In the genomic region with DNA sequence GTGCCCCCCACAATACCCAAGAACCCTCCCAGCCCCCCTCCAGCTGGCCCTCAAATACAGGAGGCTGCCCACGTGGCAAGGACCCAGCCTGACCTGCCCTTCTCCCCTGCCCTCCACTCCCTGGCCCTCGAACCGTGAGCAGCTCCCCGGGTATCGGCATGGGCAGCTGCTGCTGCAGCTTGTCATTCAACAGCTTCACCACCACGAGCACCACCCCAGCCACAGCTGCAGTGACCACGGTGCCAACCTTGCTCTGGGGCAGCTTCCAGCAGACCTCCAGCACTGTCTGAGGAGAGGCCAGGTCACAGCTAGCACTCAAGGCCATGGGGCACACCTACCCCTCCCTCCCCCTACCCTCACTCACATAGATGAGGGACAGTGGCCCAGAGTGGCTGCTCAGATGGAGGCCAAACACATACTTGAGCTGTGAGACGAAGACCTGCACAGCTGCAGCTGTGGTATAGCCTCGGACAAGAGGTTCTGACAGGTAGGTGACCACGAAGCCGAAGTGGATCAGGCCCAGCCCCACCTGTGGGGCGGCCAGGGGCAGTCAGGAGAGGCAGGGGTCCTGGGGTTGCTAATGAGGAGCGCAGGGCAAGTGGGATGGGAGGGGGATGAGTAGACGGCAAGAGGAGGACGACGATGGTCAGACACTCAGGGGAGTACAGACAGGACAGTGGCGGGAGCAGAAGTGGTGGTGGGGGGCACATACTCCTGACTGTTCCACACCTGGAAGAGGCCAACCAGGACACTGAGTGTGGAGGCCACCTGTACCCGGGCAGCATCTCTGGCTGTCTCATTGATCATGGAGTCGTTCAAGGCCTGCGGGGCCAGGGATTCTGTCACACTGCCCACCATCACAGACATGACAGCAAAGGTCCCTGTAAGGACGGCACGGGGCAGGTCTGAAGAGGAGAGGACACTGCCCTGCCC, we compare ENCODE assay signal across 29 cellular contexts. TPM values are rescaled to one million over a fixed set of nuclear protein-coding genes. Genes with fewer than 3 reads are reported as not detected.
DNase-seq lines count a peak whose midpoint lies in the region; ATAC-seq, FAIRE-seq and TF ChIP-seq lines count a peak whose summit lies in the region.
"Had no signal": no experiment of that assay in that cellular context is flagged by ENCODE, and none has a peak within 500 bp of the region (broad histone marks: within the 10 kb centered on the region; RNA-seq: fewer than 3 reads in every experiment).

No MANE protein-coding gene starts in this region.

- FAIRE-seq in bronchial epithelial cell (lab: Jason Lieb, UNC), result peak; percentile 28
- FAIRE-seq: GM12891 had no signal

- ATAC-seq in activated naive CD8-positive, alpha-beta T cell treated with anti-CD3 and anti-CD28 coated beads, Interleukin-2, amount 50 U/mL, for 24 hours, result no peak
- no peak for ATAC-seq in HG03460 (IDR thresholded peaks at IDR 0.05; ENCODE audit: unreplicated experiment)
- ATAC-seq: Right ventricle myocardium inferior had no signal

- no peak for TF ChIP-seq CTCF in bronchial epithelial cell (IDR thresholded peaks at IDR 0.05; ENCODE audit: insufficient read depth, low read length, severe bottlenecking)
- TF ChIP-seq CTCF in neural crest cell (conservative IDR thresholded peaks at IDR 0.05), result no peak
- TF ChIP-seq CTCF in right atrium auricular region (IDR thresholded peaks at IDR 0.05), result no peak

- no peaks in the 10 kb centered on the region for H3K9me3 Mint-ChIP-seq in activated naive CD8-positive, alpha-beta T cell treated with anti-CD3 and anti-CD28 coated beads for 36 hours
- no peaks in the 10 kb centered on the region for H3K9me3 Mint-ChIP-seq in activated naive CD8-positive, alpha-beta T cell treated with anti-CD3 and anti-CD28 coated beads, Interleukin-2, amount 50 U/mL, for 24 hours
- no peaks in the 10 kb centered on the region for H3K9me3 Mint-ChIP-seq in neural crest cell
- H3K9me3 Mint-ChIP-seq: CD8-positive, alpha-beta memory T cell; H9 had no signal

- H3K4me3 Mint-ChIP-seq in activated naive CD8-positive, alpha-beta T cell treated with anti-CD3 and anti-CD28 coated beads for 36 hours, result no peak overlapping the region
- no peak overlapping the region for H3K4me3 Mint-ChIP-seq in activated naive CD8-positive, alpha-beta T cell treated with anti-CD3 and anti-CD28 coated beads, Interleukin-2, amount 50 U/mL, for 24 hours
- peak overlapping the region; percentile 71 for H3K4me3 Mint-ChIP-seq in neural crest cell
- H3K4me3 Mint-ChIP-seq: H9 had no signal

- peaks cover 43% of the 10 kb centered on the region for H3K36me3 ChIP-seq in bronchial epithelial cell (ENCODE audit: control insufficient read depth, insufficient read depth, low read length)
- H3K36me3 ChIP-seq in right atrium auricular region, result peaks cover 9% of the 10 kb centered on the region

- no peaks in the 10 kb centered on the region for H3K27me3 ChIP-seq in bronchial epithelial cell (ENCODE audit: control insufficient read depth, insufficient read depth, low read length)
- H3K27me3 ChIP-seq in right atrium auricular region, result no peaks in the 10 kb centered on the region
- H3K27me3 ChIP-seq: Peyer's patch had no signal

- peak overlapping the region; percentile 56 for H3K27ac Mint-ChIP-seq in activated naive CD8-positive, alpha-beta T cell treated with anti-CD3 and anti-CD28 coated beads for 36 hours
- H3K27ac Mint-ChIP-seq in activated naive CD8-positive, alpha-beta T cell treated with anti-CD3 and anti-CD28 coated beads, Interleukin-2, amount 50 U/mL, for 24 hours, result no peak overlapping the region
- no peak overlapping the region for H3K27ac Mint-ChIP-seq in neural crest cell (ENCODE audit: unreplicated experiment)

- H3K27ac ChIP-seq in right atrium auricular region, result no peak overlapping the region
- H3K27ac ChIP-seq: GM23248, HL-60, Peyer's patch had no signal

- H3K4me3 ChIP-seq in bronchial epithelial cell (ENCODE audit: low read depth, low read length) (no peak overlapping the region), right atrium auricular region (no peak overlapping the region)
- H3K4me3 ChIP-seq: GM23248, Peyer's patch had no signal

- H3K27me3 Mint-ChIP-seq in activated naive CD8-positive, alpha-beta T cell treated with anti-CD3 and anti-CD28 coated beads for 36 hours, result no peaks in the 10 kb centered on the region
- H3K27me3 Mint-ChIP-seq in activated naive CD8-positive, alpha-beta T cell treated with anti-CD3 and anti-CD28 coated beads, Interleukin-2, amount 50 U/mL, for 24 hours, result no peaks in the 10 kb centered on the region
- H3K27me3 Mint-ChIP-seq in neural crest cell (ENCODE audit: low read depth), result no peaks in the 10 kb centered on the region
- H3K27me3 Mint-ChIP-seq: CD8-positive, alpha-beta memory T cell had no signal

- peaks cover 0 to 27% of the 10 kb centered on the region in 2 donors for H3K4me1 ChIP-seq in right atrium auricular region

- H3K4me1 Mint-ChIP-seq in activated naive CD8-positive, alpha-beta T cell treated with anti-CD3 and anti-CD28 coated beads for 36 hours, result peaks cover 15% of the 10 kb centered on the region
- peaks cover 16% of the 10 kb centered on the region for H3K4me1 Mint-ChIP-seq in activated naive CD8-positive, alpha-beta T cell treated with anti-CD3 and anti-CD28 coated beads, Interleukin-2, amount 50 U/mL, for 24 hours
- H3K4me1 Mint-ChIP-seq in neural crest cell, result peaks cover 29% of the 10 kb centered on the region

- H3K36me3 Mint-ChIP-seq in activated naive CD8-positive, alpha-beta T cell treated with anti-CD3 and anti-CD28 coated beads for 36 hours, result peaks cover 3% of the 10 kb centered on the region
- H3K36me3 Mint-ChIP-seq in activated naive CD8-positive, alpha-beta T cell treated with anti-CD3 and anti-CD28 coated beads, Interleukin-2, amount 50 U/mL, for 24 hours (ENCODE audit: low read depth), result peaks cover 10% of the 10 kb centered on the region
- peaks cover 15% of the 10 kb centered on the region for H3K36me3 Mint-ChIP-seq in neural crest cell (ENCODE audit: low read depth)

- DNase-seq in activated naive CD8-positive, alpha-beta T cell treated with anti-CD3 and anti-CD28 coated beads for 36 hours, result no peak
- no peak for DNase-seq in activated naive CD8-positive, alpha-beta T cell treated with anti-CD3 and anti-CD28 coated beads, Interleukin-2, amount 50 U/mL, for 24 hours
- DNase-seq in bronchial epithelial cell (ENCODE audit: low read depth), result no peak
- no peak for DNase-seq in neural crest cell (ENCODE audit: low read depth, low spot score)
- no peak for DNase-seq in amniotic stem cell (lab: John Stamatoyannopoulos, UW)
- DNase-seq in right atrium auricular region (ENCODE audit: low spot score), result no peak
- DNase-seq: 8988T; AML-193; C1 segment of cervical spinal cord; Calu3; CD8-positive, alpha-beta memory T cell; DMS153; GM23248; H9; KG1; MV-4-11; NCI-H1105 treated with DMSO at 0.1 percent for 48 hours; NCI-H1694; NCI-H2081; NCI-H2171 treated with DMSO at 0.1 percent for 48 hours; NCI-H524 treated with DMSO at 0.1 percent for 48 hours; NCI-H82; Peyer's patch had no signal

- no peaks in the 10 kb centered on the region for H3K9me3 ChIP-seq in right atrium auricular region
- H3K9me3 ChIP-seq: Peyer's patch had no signal

RNA-seq across cellular contexts. Expression of a gene that starts 3.5 kb away (rescaled TPM):
- total RNA-seq in activated naive CD8-positive, alpha-beta T cell treated with anti-CD3 and anti-CD28 coated beads for 36 hours, result 10 to 100 TPM; 16.6 to 18.4 TPM
- 33.8 and 45.8 TPM in 2 replicates for total RNA-seq in bronchial epithelial cell
- 54.8 and 57.4 TPM in 2 replicates for total RNA-seq in neural crest cell
- total RNA-seq in right atrium auricular region, result 10 to 100 TPM in 1 of 2 donors, 1 to 10 TPM in 1; 9.6 to 10.1 TPM

RNA-seq across cellular contexts. Expression of a gene that starts 10.2 kb away (rescaled TPM):
- not detected for total RNA-seq in activated naive CD8-positive, alpha-beta T cell treated with anti-CD3 and anti-CD28 coated beads for 36 hours
- total RNA-seq in bronchial epithelial cell (not detected in 2 replicates), neural crest cell (0.51 and 0.66 TPM in 2 replicates), right atrium auricular region (not detected)
- total RNA-seq: Calu3; CD8-positive, alpha-beta memory T cell; G401; GM23248; HT-29; Peyer's patch; Right ventricle myocardium inferior had no signal

RNA-seq across cellular contexts. Expression of a gene that starts 22.3 kb away (rescaled TPM):
- total RNA-seq in activated naive CD8-positive, alpha-beta T cell treated with anti-CD3 and anti-CD28 coated beads for 36 hours, result 100 to 1,000 TPM; 193 to 209 TPM
- total RNA-seq in bronchial epithelial cell (473 and 946 TPM in 2 replicates), neural crest cell (288 and 297 TPM in 2 replicates), right atrium auricular region (100 to 1,000 TPM; 847 to 948 TPM)

RNA-seq across cellular contexts. Expression of a gene that starts 30.9 kb away (rescaled TPM):
- total RNA-seq in activated naive CD8-positive, alpha-beta T cell treated with anti-CD3 and anti-CD28 coated beads for 36 hours, result 10 to 100 TPM; 18.2 to 18.6 TPM
- total RNA-seq in bronchial epithelial cell (1.0 and 1.1 TPM in 2 replicates), neural crest cell (26.5 and 27.2 TPM in 2 replicates), right atrium auricular region (under 1 TPM; 0.11 to 0.59 TPM)

RNA-seq across cellular contexts. Expression of a gene that starts 36.7 kb away (rescaled TPM):
- total RNA-seq in activated naive CD8-positive, alpha-beta T cell treated with anti-CD3 and anti-CD28 coated beads for 36 hours, result 1 to 10 TPM; 1.4 to 1.8 TPM
- total RNA-seq in bronchial epithelial cell (147 and 173 TPM in 2 replicates), neural crest cell (28.4 and 28.7 TPM in 2 replicates), right atrium auricular region (1 to 10 TPM; 1.9 to 2.6 TPM)
